In genomic region chr21:14448784-14449183, GRCh38 we compare ENCODE assay signal across 28 cellular contexts.
"Had no signal": no experiment of that assay in that cellular context is flagged by ENCODE, and none has a peak within 500 bp of the region (broad histone marks: within the 10 kb centered on the region; RNA-seq: fewer than 3 reads in every experiment).

No MANE protein-coding gene starts in this region.

- FAIRE-seq: endometrium, islet of Langerhans, keratinocyte had no signal

- DNase-seq: cortex of kidney; effector CD8-positive, alpha-beta T cell; effector memory CD8-positive, alpha-beta T cell; endodermal cell; erythroblast; esophagus squamous epithelium; foreskin fibroblast; foreskin melanocyte; gastrocnemius medialis; glutamatergic neuron; head of caudate nucleus; heart right ventricle; hippocampal formation; left cardiac atrium; left lung; left ventricle myocardium superior; lower lobe of right lung; mesenchymal stem cell; mucosa of descending colon; naive B cell had no signal

- H3K27me3 Mint-ChIP-seq: dendritic cell treated with granulocyte-macrophage colony-stimulating factor and Interleukin-4, amounts not matched to agents 40 ng/mL and 50 ng/mL, for 4 days; naive B cell had no signal

- H3K4me1 ChIP-seq: esophagus squamous epithelium, gastrocnemius medialis, heart right ventricle, left lung, lower lobe of right lung had no signal

- H3K27ac Mint-ChIP-seq: dendritic cell treated with granulocyte-macrophage colony-stimulating factor and Interleukin-4, amounts not matched to agents 40 ng/mL and 50 ng/mL, for 4 days; effector memory CD8-positive, alpha-beta T cell; endodermal cell; mesothelial cell of epicardium; naive B cell; naive thymus-derived CD8-positive, alpha-beta T cell had no signal

- H3K4me3 Mint-ChIP-seq: dendritic cell treated with granulocyte-macrophage colony-stimulating factor and Interleukin-4, amounts not matched to agents 40 ng/mL and 50 ng/mL, for 4 days; effector memory CD8-positive, alpha-beta T cell; endodermal cell; mesothelial cell of epicardium; naive B cell; naive thymus-derived CD8-positive, alpha-beta T cell had no signal

- H3K4me1 Mint-ChIP-seq: naive B cell had no signal

- ATAC-seq: effector memory CD8-positive, alpha-beta T cell; esophagus mucosa; gastrocnemius medialis; heart right ventricle; left cardiac atrium; left lung; left ventricle myocardium superior; lower lobe of right lung; mucosa of descending colon had no signal

- H3K27ac ChIP-seq: epithelial cell of prostate, esophagus squamous epithelium, gastrocnemius medialis, heart right ventricle, left lung, lower lobe of right lung had no signal

- H3K36me3 Mint-ChIP-seq: mesothelial cell of epicardium; naive B cell; naive thymus-derived CD8-positive, alpha-beta T cell had no signal

- H3K9me3 Mint-ChIP-seq: dendritic cell treated with granulocyte-macrophage colony-stimulating factor and Interleukin-4, amounts not matched to agents 40 ng/mL and 50 ng/mL, for 4 days; effector memory CD8-positive, alpha-beta T cell; endodermal cell; mesothelial cell of epicardium; naive B cell; naive thymus-derived CD8-positive, alpha-beta T cell had no signal

- H3K4me3 ChIP-seq: esophagus squamous epithelium, gastrocnemius medialis, heart right ventricle, left lung, lower lobe of right lung, mucosa of descending colon had no signal

- H3K27me3 ChIP-seq: esophagus squamous epithelium, gastrocnemius medialis, heart right ventricle, left lung had no signal

- H3K9me3 ChIP-seq: esophagus squamous epithelium, gastrocnemius medialis, heart right ventricle, left lung, lower lobe of right lung, mucosa of descending colon had no signal

- H3K36me3 ChIP-seq: esophagus squamous epithelium, gastrocnemius medialis, heart right ventricle, left lung, lower lobe of right lung had no signal
